8 cellular contexts compared by ENCODE assay signal in genomic region chr19:14091086-14091884, GRCh38. TPM values are rescaled to one million over a fixed set of nuclear protein-coding genes. Genes with fewer than 3 reads are reported as not detected.
A peak's percentile ranks its signal among the peaks of the same experiment; 100 is the strongest.
DNase-seq lines count a peak whose midpoint lies in the region; ATAC-seq and TF ChIP-seq lines count a peak whose summit lies in the region.

No MANE protein-coding gene starts in this region.

- peak overlapping the region; percentile 83; the same call in 1 of the 2 replicates for H3K27ac ChIP-seq in HUES64 (ENCODE audit: low read depth, low read length)
- peak overlapping the region; percentile 92 to 98 for H3K27ac ChIP-seq in right atrium auricular region

- H3K27me3 Mint-ChIP-seq in activated naive CD8-positive, alpha-beta T cell: no peaks in the 10 kb centered on the region

- H3K9ac ChIP-seq in HUES64 (ENCODE audit: low read depth, low read length): peak overlapping the region; percentile 55

- peak overlapping the region; percentile 99 for H3K4me3 Mint-ChIP-seq in activated naive CD8-positive, alpha-beta T cell

- peaks cover 6% of the 10 kb centered on the region for H3K36me3 Mint-ChIP-seq in activated naive CD8-positive, alpha-beta T cell

- in situ Hi-C loops in SK-MEL-5 (cut with HindIII; ENCODE audit: low pct_unique_long_range_greater_than_20kb, low sequenced_read_pairs): no loop called here

- peak; percentile 57 for ATAC-seq in GM21423 (IDR thresholded peaks at IDR 0.05; ENCODE audit: unreplicated experiment)
- ATAC-seq in GM18873 (IDR thresholded peaks at IDR 0.05; ENCODE audit: low FRiP score, unreplicated experiment): no peak

- H3K27me3 ChIP-seq in HUES64 (ENCODE audit: insufficient read depth, low read length) (peaks cover 6% of the 10 kb centered on the region), right atrium auricular region (no peaks in the 10 kb centered on the region)

- H3K4me1 Mint-ChIP-seq in activated naive CD8-positive, alpha-beta T cell (ENCODE audit: low read depth): peaks cover 20% of the 10 kb centered on the region

- WGBS in HUES64: under 1% methylated on average over 68 of the region's 73 CpGs

- H3K4me3 ChIP-seq in HUES64 (ENCODE audit: low read length) (peak overlapping the region; percentile 86), right atrium auricular region (peak overlapping the region; percentile 70 to 76)

- H3K4me1 ChIP-seq in HUES64 (ENCODE audit: insufficient read depth, low read length) (peaks cover 3% of the 10 kb centered on the region; the same call in 1 of the 2 replicates), right atrium auricular region (peaks cover 0 to 15% of the 10 kb centered on the region in 2 donors)

- H3K27ac Mint-ChIP-seq in activated naive CD8-positive, alpha-beta T cell: peak overlapping the region; percentile 100

- H3K36me3 ChIP-seq in HUES64 (ENCODE audit: insufficient read depth, low read length) (peaks cover 17% of the 10 kb centered on the region), right atrium auricular region (peaks cover 10% of the 10 kb centered on the region)

- H3K9me3 ChIP-seq in HUES64 (ENCODE audit: insufficient read depth, low read depth, low read length) (peaks cover 7% of the 10 kb centered on the region), right atrium auricular region (peaks cover 4 to 13% of the 10 kb centered on the region in 2 donors)

- H3K9me3 Mint-ChIP-seq in activated naive CD8-positive, alpha-beta T cell (ENCODE audit: low read depth): no peaks in the 10 kb centered on the region

- peak in 1 of 2 donors; percentile 42 for TF ChIP-seq CTCF in right atrium auricular region (IDR thresholded peaks at IDR 0.05)

- DNase-seq in Daoy (ENCODE audit: low read depth): peak; percentile 75
- DNase-seq in SK-MEL-5 (ENCODE audit: low read depth, low spot score): peak; percentile 25
- no peak for DNase-seq in right atrium auricular region (ENCODE audit: low spot score)
- peak; percentile 64 for DNase-seq in putamen (ENCODE audit: low spot score)

RNA-seq across cellular contexts. Expression of gene SAMD1, which starts 0.7 kb away (rescaled TPM):
- 95.5 and 121 TPM in 2 replicates for total RNA-seq in Daoy (2014; rRNA removed; shearing (Covaris generic))
- polyA plus RNA-seq in HUES64 (2013, experiment 1 of 2): 51.0 TPM
- 57.8 TPM for polyA plus RNA-seq in HUES64 (2013, experiment 2 of 2)
- total RNA-seq in SK-MEL-5 (2014; rRNA removed; shearing (Covaris generic)): 17.2 and 25.9 TPM in 2 replicates
- 36.2 and 38.0 TPM in 2 replicates for polyA plus RNA-seq in SK-MEL-5 (2015; cell fraction: cytosol; rRNA removed)
- polyA plus RNA-seq in SK-MEL-5 (2015; cell fraction: nucleus; rRNA removed): 7.6 and 25.9 TPM in 2 replicates
- 10 to 100 TPM; 20.2 to 38.2 TPM for total RNA-seq in right atrium auricular region

RNA-seq across cellular contexts. Expression of gene C19orf67, which starts 5.7 kb away (rescaled TPM):
- total RNA-seq in Daoy (2014; rRNA removed; shearing (Covaris generic)): not detected in 2 replicates
- polyA plus RNA-seq in HUES64 (2013, experiment 1 of 2): not detected
- polyA plus RNA-seq in HUES64 (2013, experiment 2 of 2): not detected
- not detected in 2 replicates for total RNA-seq in SK-MEL-5 (2014; rRNA removed; shearing (Covaris generic))
- not detected in 2 replicates for polyA plus RNA-seq in SK-MEL-5 (2015; cell fraction: cytosol; rRNA removed)
- polyA plus RNA-seq in SK-MEL-5 (2015; cell fraction: nucleus; rRNA removed): not detected in 2 replicates
- total RNA-seq in right atrium auricular region: not detected

RNA-seq across cellular contexts. Expression of gene MISP3, which starts 18.7 kb away (rescaled TPM):
- total RNA-seq in Daoy (2014; rRNA removed; shearing (Covaris generic)): 0.29 and 1.3 TPM in 2 replicates
- 0.55 TPM for polyA plus RNA-seq in HUES64 (2013, experiment 1 of 2)
- polyA plus RNA-seq in HUES64 (2013, experiment 2 of 2): 0.70 TPM
- 0.53 and 0.77 TPM in 2 replicates for total RNA-seq in SK-MEL-5 (2014; rRNA removed; shearing (Covaris generic))
- polyA plus RNA-seq in SK-MEL-5 (2015; cell fraction: cytosol; rRNA removed): 0.79 and 1.3 TPM in 2 replicates
- polyA plus RNA-seq in SK-MEL-5 (2015; cell fraction: nucleus; rRNA removed): 3.6 and 4.6 TPM in 2 replicates
- total RNA-seq in right atrium auricular region: 10 to 100 TPM in 1 of 2 donors, 1 to 10 TPM in 1; 8.7 to 12.1 TPM

RNA-seq across cellular contexts. Expression of gene PRKACA, which starts 26.3 kb away (rescaled TPM):
- total RNA-seq in Daoy (2014; rRNA removed; shearing (Covaris generic)): 29.8 and 36.0 TPM in 2 replicates
- polyA plus RNA-seq in HUES64 (2013, experiment 1 of 2): 34.4 TPM
- polyA plus RNA-seq in HUES64 (2013, experiment 2 of 2): 43.0 TPM
- total RNA-seq in SK-MEL-5 (2014; rRNA removed; shearing (Covaris generic)): 15.3 and 19.7 TPM in 2 replicates
- 74.2 and 76.6 TPM in 2 replicates for polyA plus RNA-seq in SK-MEL-5 (2015; cell fraction: cytosol; rRNA removed)
- polyA plus RNA-seq in SK-MEL-5 (2015; cell fraction: nucleus; rRNA removed): 12.4 and 21.6 TPM in 2 replicates
- total RNA-seq in right atrium auricular region: 100 to 1,000 TPM; 144 to 185 TPM

RNA-seq across cellular contexts. Expression of gene PALM3, which starts 29.4 kb away (rescaled TPM):
- total RNA-seq in Daoy (2014; rRNA removed; shearing (Covaris generic)): 0.46 TPM in 1 of 2 replicates, not detected in the other
- 10.4 TPM for polyA plus RNA-seq in HUES64 (2013, experiment 1 of 2)
- 16.7 TPM for polyA plus RNA-seq in HUES64 (2013, experiment 2 of 2)
- total RNA-seq in SK-MEL-5 (2014; rRNA removed; shearing (Covaris generic)): not detected in 2 replicates
- 0.29 TPM in 1 of 2 replicates, not detected in the other for polyA plus RNA-seq in SK-MEL-5 (2015; cell fraction: cytosol; rRNA removed)
- not detected in 2 replicates for polyA plus RNA-seq in SK-MEL-5 (2015; cell fraction: nucleus; rRNA removed)
- total RNA-seq in right atrium auricular region: under 1 TPM; 0.28 to 0.37 TPM
